Comparison of ENCODE assay signal across 8 cellular contexts in the genomic region with DNA sequence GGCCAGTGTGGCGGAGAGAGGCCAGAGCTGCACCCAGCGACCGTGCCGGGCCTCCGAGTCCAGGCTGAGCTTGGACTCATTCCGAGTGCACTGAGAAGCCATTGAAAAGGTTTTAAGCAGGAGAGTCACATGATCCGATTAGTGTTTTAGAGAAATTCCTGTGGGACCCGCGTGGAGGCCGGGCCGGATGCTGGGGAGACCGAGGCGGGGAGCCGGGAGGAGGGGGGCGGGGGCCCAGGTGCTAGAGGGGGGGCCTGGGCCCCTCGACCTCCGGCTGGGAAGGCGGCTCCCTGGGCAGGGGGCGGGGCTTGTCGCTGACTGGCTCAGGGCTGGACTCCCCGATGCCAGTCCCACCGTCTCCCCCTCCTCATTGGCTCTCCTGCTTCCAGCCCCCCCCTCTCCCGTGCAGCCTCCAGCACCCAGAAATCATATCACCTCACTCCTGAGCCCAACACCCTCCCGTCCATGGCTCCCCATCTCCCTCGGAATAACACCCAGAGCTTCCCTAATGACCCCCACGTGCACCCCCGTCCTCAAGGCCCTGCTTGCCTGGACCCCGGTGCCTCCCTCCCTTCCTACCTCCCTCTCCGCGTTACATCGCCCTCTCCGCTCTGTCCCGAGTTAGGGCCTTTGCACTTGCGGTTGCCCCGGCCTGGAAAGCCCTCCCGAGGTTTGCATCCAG. TPM values are rescaled to one million over a fixed set of nuclear protein-coding genes. Genes with fewer than 3 reads are reported as not detected.
DNase-seq lines count a peak whose midpoint lies in the region; ATAC-seq, FAIRE-seq and TF ChIP-seq lines count a peak whose summit lies in the region.

No MANE protein-coding gene starts in this region.

- ATAC-seq in mucosa of descending colon, result peak; percentile 17
- no peak for ATAC-seq in GM19397 (IDR thresholded peaks at IDR 0.05; ENCODE audit: unreplicated experiment)

- TF ChIP-seq CTCF in epithelial cell of proximal tubule (conservative IDR thresholded peaks at IDR 0.05; ENCODE audit: low read depth, low read length) (no peak), mucosa of descending colon (IDR thresholded peaks at IDR 0.05) (no peak)

- TF ChIP-seq POLR2A in GM12891 (IDR thresholded peaks at IDR 0.05; ENCODE audit: low read depth, low read length), result no peak

- intact Hi-C loops in mucosa of descending colon (cut with DNase I, micrococcal nuclease), result no loop called here

- H3K36me3 ChIP-seq in mucosa of descending colon (ENCODE audit: low read depth) (no peaks in the 10 kb centered on the region), subcutaneous abdominal adipose tissue (ENCODE audit: control insufficient read depth in 5 of 5, insufficient read depth in 5 of 5, low read length in 5 of 5) (no peaks in the 10 kb centered on the region)

- H3K4me1 ChIP-seq in mucosa of descending colon (ENCODE audit: low read depth), result peaks cover 12% of the 10 kb centered on the region
- H3K4me1 ChIP-seq in subcutaneous abdominal adipose tissue (ENCODE audit: control insufficient read depth in 5 of 5, insufficient read depth in 5 of 5, low read length in 5 of 5), result peaks cover 1 to 39% (median 37%) of the 10 kb centered on the region in 5 donors

- peak overlapping the region; percentile 48 for H3K4me3 ChIP-seq in epithelial cell of proximal tubule (ENCODE audit: low read depth, low read length)
- H3K4me3 ChIP-seq in mucosa of descending colon, result no peak overlapping the region
- H3K4me3 ChIP-seq in subcutaneous abdominal adipose tissue (ENCODE audit: low read depth in 1 of 5, low read length in 5 of 5), result peak overlapping the region; percentile 4 to 54 (median 36)

- H3K27ac ChIP-seq in subcutaneous abdominal adipose tissue (ENCODE audit: low read depth, low read length), result no peak overlapping the region

- no peak for FAIRE-seq in GM12891 (lab: Jason Lieb, UNC)

- peaks cover 0 to 6% (median 0%) of the 10 kb centered on the region in 5 donors for H3K27me3 ChIP-seq in subcutaneous abdominal adipose tissue (ENCODE audit: control insufficient read depth in 5 of 5, insufficient read depth in 4 of 5, low read length in 5 of 5)

- H3K9me3 ChIP-seq in mucosa of descending colon (no peaks in the 10 kb centered on the region), subcutaneous abdominal adipose tissue (ENCODE audit: control insufficient read depth in 5 of 5, low read length in 5 of 5) (no peaks in the 10 kb centered on the region)

- peak overlapping the region in 1 of 5 donors; percentile 50 for H3K9ac ChIP-seq in subcutaneous abdominal adipose tissue (ENCODE audit: low read length in 5 of 5)

- DNase-seq in DMS114 treated with DMSO at 0.1 percent for 48 hours (lab: John Stamatoyannopoulos, UW; ENCODE audit: unreplicated experiment) (peak; percentile 70), NCI-H146 treated with DMSO at 0.1 percent for 48 hours (lab: John Stamatoyannopoulos, UW; ENCODE audit: unreplicated experiment) (peak; percentile 73), epithelial cell of proximal tubule (ENCODE audit: low read depth) (no peak), mucosa of descending colon (peak; percentile 56 to 77 (median 74)), GM12891 (ENCODE audit: insufficient read length, low spot score) (no peak)
- peak; percentile 29 for DNase-seq in activated CD4-positive, alpha-beta T cell treated with anti-CD3 and anti-CD28 coated beads, Interleukin-2, amount 50 U/mL, for 1 hour

TF ChIP-seq in GM12891, 5 proteins besides CTCF, POLR2A, EP300 and RAD21:
- TF ChIP-seq POLR2AphosphoS5 (IDR thresholded peaks at IDR 0.05; ENCODE audit: low read depth, low read length) (no peak), PAX5 (IDR thresholded peaks at IDR 0.05; ENCODE audit: insufficient read depth, low read length, severe bottlenecking) (no peak), SPI1 (IDR thresholded peaks at IDR 0.05; ENCODE audit: low read depth, low read length) (no peak), TAF1 (IDR thresholded peaks at IDR 0.05; ENCODE audit: low read depth, low read length) (no peak)

RNA-seq across cellular contexts. Expression of gene ZNF579, which starts 5.2 kb away (rescaled TPM):
- total RNA-seq in epithelial cell of proximal tubule (10.0 and 11.4 TPM in 2 replicates), mucosa of descending colon (10 to 100 TPM in 1 of 3 donors, 1 to 10 TPM in 2; 6.2 to 13.6 (median 7.2) TPM)
- 4.4 TPM for polyA plus RNA-seq in GM12891 (2012; ENCODE audit: low read depth, missing spikeins)

RNA-seq across cellular contexts. Expression of gene FIZ1, which starts 13.5 kb away (rescaled TPM):
- total RNA-seq in epithelial cell of proximal tubule (5.5 and 9.7 TPM in 2 replicates), mucosa of descending colon (10 to 100 TPM; 15.7 to 20.3 (median 20.0) TPM)
- polyA plus RNA-seq in GM12891 (2012; ENCODE audit: low read depth, missing spikeins), result 6.5 TPM

RNA-seq across cellular contexts. Expression of gene ZNF524, which starts 14.3 kb away (rescaled TPM):
- total RNA-seq in epithelial cell of proximal tubule, result 16.4 and 18.0 TPM in 2 replicates
- 10 to 100 TPM; 25.5 to 27.1 (median 26.5) TPM for total RNA-seq in mucosa of descending colon
- polyA plus RNA-seq in GM12891 (2012; ENCODE audit: low read depth, missing spikeins), result 8.1 TPM

RNA-seq across cellular contexts. Expression of gene ZNF865, which starts 19.6 kb away (rescaled TPM):
- 3.4 and 6.2 TPM in 2 replicates for total RNA-seq in epithelial cell of proximal tubule
- 10 to 100 TPM; 12.7 to 18.5 (median 13.2) TPM for total RNA-seq in mucosa of descending colon
- polyA plus RNA-seq in GM12891 (2012; ENCODE audit: low read depth, missing spikeins), result 4.6 TPM

RNA-seq across cellular contexts. Expression of gene ZNF784, which starts 38.6 kb away (rescaled TPM):
- total RNA-seq in epithelial cell of proximal tubule (0.58 and 4.0 TPM in 2 replicates), mucosa of descending colon (10 to 100 TPM in 2 of 3 donors, 1 to 10 TPM in 1; 8.7 to 13.8 (median 10.1) TPM)
- 3.3 TPM for polyA plus RNA-seq in GM12891 (2012; ENCODE audit: low read depth, missing spikeins)

Comparison
In these comparisons a context has a peak if more than half of its experiments do, and no peak if none do; other contexts are left out.
1. DNase-seq: peak in DMS114 treated with DMSO at 0.1 percent for 48 hours (single experiment), NCI-H146 treated with DMSO at 0.1 percent for 48 hours (single experiment), activated CD4-positive, alpha-beta T cell treated with anti-CD3 and anti-CD28 coated beads, Interleukin-2, amount 50 U/mL, for 1 hour (single experiment) and mucosa of descending colon (3 of 3); none in epithelial cell of proximal tubule (single experiment) and GM12891 (single experiment).